ENCODE assay signal across 8 cellular contexts in genomic region chr1:161390559-161390858, GRCh38. TPM values are rescaled to one million over a fixed set of nuclear protein-coding genes. Genes with fewer than 3 reads are reported as not detected.
A peak's percentile ranks its signal among the peaks of the same experiment; 100 is the strongest.
DNase-seq lines count a peak whose midpoint lies in the region; ATAC-seq and TF ChIP-seq lines count a peak whose summit lies in the region.

No MANE protein-coding gene starts in this region.

- H3K9me3 Mint-ChIP-seq in MCF 10A (ENCODE audit: unreplicated experiment) = no peaks in the 10 kb centered on the region

- peak overlapping the region; percentile 99 for H3K27ac Mint-ChIP-seq in MCF 10A (ENCODE audit: low read depth, unreplicated experiment)

- H3K27ac ChIP-seq in DND-41 (ENCODE audit: low read length) (peak overlapping the region; percentile 71), mucosa of rectum (ENCODE audit: low read depth in 2 of 2, low read length in 2 of 2) (peak overlapping the region; percentile 72 to 76)

- peak overlapping the region; percentile 98 for H2AFZ ChIP-seq in DND-41 (ENCODE audit: low read depth, low read length)

- peaks cover 22% of the 10 kb centered on the region for H3K4me1 ChIP-seq in DND-41 (ENCODE audit: insufficient read depth, low read length)
- H3K4me1 ChIP-seq in mucosa of rectum (ENCODE audit: control insufficient read depth in 2 of 2, insufficient read depth in 2 of 2, low read length in 2 of 2) = peaks cover 6 to 11% of the 10 kb centered on the region in 2 donors

- H3K9ac ChIP-seq in DND-41 (ENCODE audit: low read depth, low read length) = peak overlapping the region; percentile 78
- peak overlapping the region; percentile 80 to 87 for H3K9ac ChIP-seq in mucosa of rectum (ENCODE audit: low read depth in 1 of 2, low read length in 2 of 2)

- peaks cover 16% of the 10 kb centered on the region for H3K4me1 Mint-ChIP-seq in MCF 10A (ENCODE audit: insufficient read depth, unreplicated experiment)

- POLR2A ChIA-PET in MCF 10A (lab: Yijun Ruan, JAX) = interaction anchor here (0.7 to 3.6 kb wide), 12 partner anchors 10 to 1359 kb away, joined by 4 to 43 read pairs (median 6); partner anchors contain the start of genes NDUFS2, PIGM, PPOX and SDHC

- no peak for TF ChIP-seq CTCF in DND-41 (IDR thresholded peaks at IDR 0.05; ENCODE audit: borderline replicate concordance, extremely low read depth, low read length, poor library complexity, severe bottlenecking)
- TF ChIP-seq CTCF in MCF 10A (IDR thresholded peaks at IDR 0.05; ENCODE audit: unreplicated experiment) = no peak

- no peaks in the 10 kb centered on the region for H3K27me3 ChIP-seq in DND-41 (ENCODE audit: insufficient read depth, low read length, poor library complexity)
- no peaks in the 10 kb centered on the region for H3K27me3 ChIP-seq in mucosa of rectum (ENCODE audit: control insufficient read depth in 2 of 2, insufficient read depth in 2 of 2, low read length in 2 of 2)

- H4K20me1 ChIP-seq in DND-41 (ENCODE audit: insufficient read depth, low read length) = no peaks in the 10 kb centered on the region

- intact Hi-C loops in MCF 10A (cut with micrococcal nuclease) = no loop called here

- H3K36me3 ChIP-seq in DND-41 (ENCODE audit: insufficient read depth, low read length) (no peaks in the 10 kb centered on the region), mucosa of rectum (ENCODE audit: control insufficient read depth in 2 of 2, insufficient read depth in 2 of 2, low read length in 2 of 2) (no peaks in the 10 kb centered on the region)

- DNase-seq in DND-41 (no peak), HPDE6-E6E7 (ENCODE audit: extremely low spot score) (peak; percentile 12), MCF 10A (ENCODE audit: unreplicated experiment) (no peak), globus pallidus (ENCODE audit: low spot score) (no peak), NCI-H187 (lab: John Stamatoyannopoulos, UW) (no peak)
- DNase-seq in stimulated activated CD4-positive, alpha-beta T cell treated with anti-CD3 and anti-CD28 coated beads, Interleukin-2, amount 100 ng/mL, for 48 hours = no peak

- H3K4me3 Mint-ChIP-seq in MCF 10A (ENCODE audit: unreplicated experiment) = peak overlapping the region; percentile 88

- H3K9me3 ChIP-seq in DND-41 (ENCODE audit: insufficient read depth, low read length, severe bottlenecking) (no peaks in the 10 kb centered on the region), mucosa of rectum (ENCODE audit: control insufficient read depth in 2 of 2, low read length in 2 of 2) (no peaks in the 10 kb centered on the region)

- ATAC-seq in DND-41 (ENCODE audit: insufficient read depth, low read depth) = no peak
- ATAC-seq in HG03457 (IDR thresholded peaks at IDR 0.05; ENCODE audit: unreplicated experiment) = no peak

- H3K36me3 Mint-ChIP-seq in MCF 10A (ENCODE audit: insufficient read depth, unreplicated experiment) = no peaks in the 10 kb centered on the region

- H3K4me3 ChIP-seq in DND-41 (ENCODE audit: low read depth in 1 of 2, low read length in 2 of 2) (peak overlapping the region; percentile 63 to 93; a peak in 3 of 4 replicates), mucosa of rectum (ENCODE audit: low read length in 2 of 2) (peak overlapping the region; percentile 79 to 87)

- H3K4me2 ChIP-seq in DND-41 (ENCODE audit: insufficient read depth, low read length) = peak overlapping the region; percentile 83

- BruUV-seq in MCF 10A (replicated peaks; lab: Mats Ljungman, UMichigan) = TSS peak; percentile 80

- no peaks in the 10 kb centered on the region for H3K79me2 ChIP-seq in DND-41 (ENCODE audit: insufficient read depth, low read length)

- no peaks in the 10 kb centered on the region for H3K27me3 Mint-ChIP-seq in MCF 10A (ENCODE audit: insufficient read depth, unreplicated experiment)

- CTCF ChIA-PET in MCF 10A (lab: Yijun Ruan, JAX) = interaction anchor here (0.5 to 16.1 kb wide), 5 partner anchors 10 to 1612 kb away, joined by 3 to 339 read pairs (median 7); partner anchors contain the start of genes APOA2, SDHC and TOMM40L

RNA-seq across cellular contexts. Expression of gene CFAP126, which starts 22.8 kb away (rescaled TPM):
- not detected in 2 replicates for total RNA-seq in MCF 10A (2022)
